22 cellular contexts compared by ENCODE assay signal in genomic region chr10:76936182-76936581, GRCh38.
"Had no signal": no experiment of that assay in that cellular context is flagged by ENCODE, and none has a peak within 500 bp of the region (broad histone marks: within the 10 kb centered on the region; RNA-seq: fewer than 3 reads in every experiment).

No MANE protein-coding gene starts in this region.

- H3K27me3 ChIP-seq: colonic mucosa, dorsolateral prefrontal cortex, heart right ventricle, neural progenitor cell, spleen had no signal

- H3K4me3 ChIP-seq: colonic mucosa, dorsolateral prefrontal cortex, heart right ventricle, lower lobe of right lung, neural progenitor cell, spleen had no signal

- H3K9me3 ChIP-seq: colonic mucosa, heart right ventricle, lower lobe of right lung, spleen had no signal

- H3K4me1 ChIP-seq: colonic mucosa, heart right ventricle, lower lobe of right lung, spleen had no signal

- ATAC-seq: activated T-cell treated with anti-CD3 and anti-CD28 coated beads, Interleukin-2, amount 50 U/mL, for 72 hours; heart right ventricle; lower lobe of right lung; naive thymus-derived CD4-positive, alpha-beta T cell; stimulated activated naive CD8-positive, alpha-beta T cell treated with anti-CD3 and anti-CD28 coated beads, Interleukin-15, Interleukin-2, amounts not matched to agents 100 U/mL and 50 U/mL, for 24 hours; T-helper 17 cell had no signal

- DNase-seq: activated CD4-positive, alpha-beta memory T cell treated with anti-CD3 and anti-CD28 coated beads for 36 hours; activated CD4-positive, alpha-beta T cell treated with anti-CD3 and anti-CD28 coated beads for 48 hours; activated CD4-positive, CD25-positive, alpha-beta regulatory T cell; activated effector memory CD4-positive, alpha-beta T cell treated with Interleukin-2 at 50 U/mL for 16 hours; activated naive CD4-positive, alpha-beta T cell treated with anti-CD3 and anti-CD28 coated beads for 36 hours; activated naive CD8-positive, alpha-beta T cell treated with anti-CD3 and anti-CD28 coated beads, Interleukin-2, amount 10 ng/mL, durations not matched to agents 7 days and 5 days; activated T-cell treated with anti-CD3 and anti-CD28 coated beads, Interleukin-2, amount 50 U/mL, for 72 hours; amniotic stem cell; colonic mucosa; dorsolateral prefrontal cortex; foreskin fibroblast; heart right ventricle; kidney; lower lobe of right lung; mesendoderm; naive thymus-derived CD4-positive, alpha-beta T cell; posterior cingulate gyrus; spleen; stimulated activated CD4-positive, alpha-beta T cell treated with anti-CD3 and anti-CD28 coated beads, Interleukin-4, amount 100 ng/mL, for 24 hours; stimulated activated naive CD8-positive, alpha-beta T cell treated with anti-CD3 and anti-CD28 coated beads, Interleukin-15, Interleukin-2, amounts not matched to agents 100 U/mL and 50 U/mL, for 24 hours; T-helper 17 cell had no signal

- H3K36me3 ChIP-seq: colonic mucosa, heart right ventricle, lower lobe of right lung, neural progenitor cell, spleen had no signal

- H3K27ac ChIP-seq: colonic mucosa, heart right ventricle, lower lobe of right lung, neural progenitor cell, spleen had no signal
